In the genomic region with DNA sequence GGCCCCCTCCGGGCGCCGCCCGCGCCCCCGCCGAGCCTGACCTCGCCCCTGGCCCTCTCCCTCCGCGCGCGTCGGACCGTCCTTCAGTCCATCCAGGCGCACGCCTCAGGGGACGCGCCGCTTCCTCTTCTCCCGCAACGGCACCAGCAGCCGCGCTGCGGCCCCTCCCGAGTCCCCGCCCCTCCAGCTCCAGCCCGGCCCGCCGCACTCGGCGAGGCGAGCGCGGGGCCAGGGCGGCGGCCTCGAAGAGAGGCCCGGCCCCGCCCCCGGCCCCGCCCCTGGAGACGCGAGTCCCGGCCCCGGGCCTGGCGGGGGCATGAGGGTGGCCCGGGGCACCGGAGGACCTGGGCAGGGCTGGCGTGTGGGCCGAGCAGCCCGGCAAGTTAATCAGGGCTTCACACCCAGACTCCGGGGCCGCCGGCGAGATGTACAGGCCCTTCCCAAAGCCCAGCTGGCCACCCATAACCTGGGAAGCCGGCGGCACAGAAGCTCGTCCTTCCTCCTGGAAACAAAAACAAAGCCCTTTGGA, we compare ENCODE assay signal across 8 cellular contexts. TPM values are rescaled to one million over a fixed set of nuclear protein-coding genes. Genes with fewer than 3 reads are reported as not detected.
A peak's percentile ranks its signal among the peaks of the same experiment; 100 is the strongest.
DNase-seq lines count a peak whose midpoint lies in the region; ATAC-seq lines count a peak whose summit lies in the region.

Gene IGSF3, minus strand, starts transcription at position 157 of the 529 bp plus-strand sequence. CDS start 1,407 bp downstream, outside the sequence.

- peaks cover 10% of the 10 kb centered on the region for H3K27me3 ChIP-seq in H7 (ENCODE audit: control insufficient read depth, insufficient read depth, low read length)
- H3K27me3 ChIP-seq in endocrine pancreas (ENCODE audit: control insufficient read depth, insufficient read depth, low read length), result no peaks in the 10 kb centered on the region

- H3K9me3 ChIP-seq in endocrine pancreas (ENCODE audit: control insufficient read depth, low read length), result no peaks in the 10 kb centered on the region

- DNase-seq in COLO668 (lab: John Stamatoyannopoulos, UW; ENCODE audit: unreplicated experiment) (peak; percentile 89), H7 (peak; percentile 97), NCI-H446 treated with DMSO at 0.1 percent for 48 hours (lab: John Stamatoyannopoulos, UW) (peak; percentile 23), midbrain (lab: John Stamatoyannopoulos, UW) (peak; percentile 19)
- peak; percentile 14 to 27 for DNase-seq in activated CD4-positive, alpha-beta T cell treated with anti-CD3 and anti-CD28 coated beads, Interleukin-2, amount 50 U/mL, for 4 hours
- DNase-seq in stimulated activated CD8-positive, alpha-beta memory T cell treated with anti-CD3 and anti-CD28 coated beads, Interleukin-4, amount 100 ng/mL, for 48 hours, result peak; percentile 70

- H3K4me3 ChIP-seq in H7 (ENCODE audit: insufficient read depth, low read depth, low read length) (peak within 1 kb of the TSS; percentile 76), endocrine pancreas (ENCODE audit: control insufficient read depth, insufficient read depth, low read length) (peak within 1 kb of the TSS; percentile 54)

- ATAC-seq in GM18861 (IDR thresholded peaks at IDR 0.05; ENCODE audit: unreplicated experiment), result no peak

- H3K9ac ChIP-seq in endocrine pancreas (ENCODE audit: control insufficient read depth, insufficient read depth, low read length), result peak within 1 kb of the TSS; percentile 67

- peaks cover 1% of the 10 kb centered on the region; the same call in 1 of the 2 replicates for H3K36me3 ChIP-seq in H7 (replicated peaks; ENCODE audit: control insufficient read depth, insufficient read depth, low read length)
- no peaks in the 10 kb centered on the region for H3K36me3 ChIP-seq in endocrine pancreas (ENCODE audit: control insufficient read depth, insufficient read depth, low read length)

- H3K4me1 ChIP-seq in endocrine pancreas (ENCODE audit: control insufficient read depth, insufficient read depth, low read length), result no peaks in the 10 kb centered on the region

RNA-seq across cellular contexts. Expression of gene IGSF3, which starts in this region (rescaled TPM):
- 58.7 and 69.0 TPM in 2 replicates for total RNA-seq in H7 (2014; rRNA removed; shearing (Covaris generic))

Comparison
In these comparisons a context has a peak if more than half of its experiments do, and no peak if none do; other contexts are left out.
1. DNase-seq: peak in every context shown above with its lines; median percentile 97 in H7; 89 in COLO668; 70 in stimulated activated CD8-positive, alpha-beta memory T cell treated with anti-CD3 and anti-CD28 coated beads, Interleukin-4, amount 100 ng/mL, for 48 hours; 23 in NCI-H446 treated with DMSO at 0.1 percent for 48 hours; 20 in activated CD4-positive, alpha-beta T cell treated with anti-CD3 and anti-CD28 coated beads, Interleukin-2, amount 50 U/mL, for 4 hours; 19 in midbrain.